ENCODE assay signal across 9 cellular contexts in the genomic region with DNA sequence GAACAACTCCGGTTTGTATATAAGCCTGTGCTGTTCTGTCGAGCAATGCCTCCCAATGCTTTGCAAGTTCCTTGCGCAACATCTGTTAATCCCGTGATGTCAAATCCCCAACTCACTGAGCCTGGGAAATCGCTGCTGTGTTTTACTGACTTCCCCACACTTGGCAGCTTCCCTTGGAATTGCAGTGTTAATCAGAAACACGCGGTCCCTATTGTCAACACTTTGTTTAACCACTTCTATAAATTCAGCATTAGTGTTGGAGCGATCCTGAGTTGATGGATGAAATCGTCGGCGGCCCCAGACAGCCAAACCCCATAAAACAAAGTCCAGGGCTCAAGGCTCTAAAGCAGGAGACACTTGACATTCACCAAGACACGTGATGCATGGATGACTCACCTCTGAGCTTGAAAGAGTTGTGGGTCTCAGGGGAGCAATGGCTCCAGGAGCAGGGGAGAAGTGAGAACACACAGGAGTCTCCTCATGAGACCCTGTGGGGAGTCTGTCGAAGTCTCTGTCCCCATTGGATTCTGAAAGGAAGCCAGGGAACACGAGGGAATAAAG.
DNase-seq lines count a peak whose midpoint lies in the region; ATAC-seq and TF ChIP-seq lines count a peak whose summit lies in the region.
"Had no signal": no experiment of that assay in that cellular context is flagged by ENCODE, and none has a peak within 500 bp of the region (broad histone marks: within the 10 kb centered on the region; RNA-seq: fewer than 3 reads in every experiment).

No MANE protein-coding gene starts in this region.

- H4K20me1 ChIP-seq in IMR-90 (ENCODE audit: insufficient read depth, low read length), result peaks cover 5% of the 10 kb centered on the region; the same call in 1 of the 2 replicates

- intact Hi-C loops in IMR-90 (cut with micrococcal nuclease) (no loop called here), thyroid gland (cut with DNase I) (no loop called here)

- dilution Hi-C loops in IMR-90 (cut with HindIII; ENCODE audit: low sequenced_read_pairs, unreplicated experiment), result no loop called here

- TF ChIP-seq CTCF in IMR-90 (conservative IDR thresholded peaks at IDR 0.05; ENCODE audit: low read depth, low read length) (no peak), astrocyte of the cerebellum (IDR thresholded peaks at IDR 0.05; ENCODE audit: low read depth, low read length, missing control alignments) (no peak), thyroid gland (IDR thresholded peaks at IDR 0.05) (no peak)

- peaks cover 11% of the 10 kb centered on the region; the same call in 1 of the 2 replicates for H3K9me1 ChIP-seq in IMR-90 (ENCODE audit: insufficient read depth, low read length)

- H2AK5ac ChIP-seq in IMR-90 (ENCODE audit: low read depth, low read length), result peak overlapping the region; percentile 52; the same call in 1 of the 2 replicates

- peak overlapping the region; percentile 27; the same call in 1 of the 2 replicates for H3K14ac ChIP-seq in IMR-90 (replicated peaks; ENCODE audit: low read depth, low read length)

- H4K8ac ChIP-seq in IMR-90 (ENCODE audit: low read depth in 2 of 2, low read length in 2 of 2), result no peak overlapping the region

- no peak overlapping the region for H3K4me2 ChIP-seq in IMR-90 (ENCODE audit: low read depth, low read length)

- H2BK15ac ChIP-seq in IMR-90 (ENCODE audit: low read depth, low read length), result peak overlapping the region; percentile 15; the same call in 2 of the 3 replicates

- no peak overlapping the region for H4K5ac ChIP-seq in IMR-90 (ENCODE audit: low read depth, low read length)

- H3K4me1 ChIP-seq in IMR-90 (ENCODE audit: control insufficient read depth, insufficient read depth, low read length) (peaks cover 3% of the 10 kb centered on the region; the same call in 1 of the 2 replicates), thyroid gland (peaks cover 17 to 37% of the 10 kb centered on the region in 2 donors)

- no peak overlapping the region for H3K18ac ChIP-seq in IMR-90 (ENCODE audit: low read depth, low read length)

- peak overlapping the region; percentile 57; the same call in 1 of the 2 replicates for H2BK120ac ChIP-seq in IMR-90 (ENCODE audit: low read depth, low read length)

- no peaks in the 10 kb centered on the region for H3K79me1 ChIP-seq in IMR-90 (ENCODE audit: low read depth in 1 of 2, low read length in 2 of 2)

- peak overlapping the region; percentile 62 for H2AFZ ChIP-seq in IMR-90 (replicated peaks; ENCODE audit: low read length, poor library complexity)

- 0 out of 2 replicates have a peak overlapping the region, but pooled peaks have one; percentile 45 for H4K91ac ChIP-seq in IMR-90 (ENCODE audit: insufficient read depth, low read depth, low read length)

- CTCF ChIA-PET in IMR-90 (lab: Yijun Ruan, JAX), result interaction anchor here (0.9 to 1.0 kb wide), 2 partner anchors 10 to 11 kb away, joined by 3 read pairs; no protein-coding TSS in a partner anchor

- H3K23ac ChIP-seq in IMR-90 (ENCODE audit: low read depth, low read length), result no peak overlapping the region

- H3K4me3 ChIP-seq in IMR-90 (ENCODE audit: insufficient read depth, low read depth, low read length) (no peak overlapping the region), astrocyte of the cerebellum (ENCODE audit: low read depth, low read length) (no peak overlapping the region), thyroid gland (replicated peaks in 1 of 3) (no peak overlapping the region)

- H3K4ac ChIP-seq in IMR-90 (ENCODE audit: low read depth, low read length), result peak overlapping the region; percentile 52; the same call in 1 of the 2 replicates

- in situ Hi-C loops in IMR-90 (cut with MboI; ENCODE audit: low sequenced_read_pairs) (no loop called here), astrocyte of the cerebellum (cut with HindIII; ENCODE audit: low sequenced_read_pairs) (no loop called here)

- 0% methylated on average over 2 of the region's 14 CpGs; no CpG with 5 or more reads in 1 of the 2 experiments for WGBS in IMR-90 (ENCODE audit: extremely low coverage in 2 of 2, insufficient read length in 1 of 2), 2 experiments
- 31 to 44% methylated on average over 14 of the region's 14 CpGs for WGBS in thyroid gland, 2 donors

- H2BK20ac ChIP-seq in IMR-90 (ENCODE audit: low read depth, low read length), result peak overlapping the region; percentile 68

- H2AK9ac ChIP-seq in IMR-90 (replicated peaks; ENCODE audit: low read depth, low read length, poor library complexity), result no peak overlapping the region

- no TSS peak for BruUV-seq in IMR-90 (replicated peaks; lab: Mats Ljungman, UMichigan)

- POLR2A ChIA-PET in IMR-90 (lab: Charles Lee; ENCODE audit: unreplicated experiment), result no interaction called here

- peak overlapping the region; percentile 20; the same call in 1 of the 2 replicates for H3K27ac ChIP-seq in IMR-90 (ENCODE audit: insufficient read depth, low read length)
- H3K27ac ChIP-seq in thyroid gland, result peak overlapping the region; percentile 58 to 67 (median 63)
- H3K27ac ChIP-seq: HL-60 had no signal

- no peak overlapping the region for H2BK5ac ChIP-seq in IMR-90 (ENCODE audit: low read depth, low read length, poor library complexity, severe bottlenecking)

- ATAC-seq in IMR-90 (ENCODE audit: low read depth) (peak; percentile 89), GM19324 (IDR thresholded peaks at IDR 0.05; ENCODE audit: low FRiP score, unreplicated experiment) (no peak)

- H3K36me3 ChIP-seq in IMR-90 (ENCODE audit: control insufficient read depth, insufficient read depth, low read length) (no peaks in the 10 kb centered on the region), thyroid gland (no peaks in the 10 kb centered on the region)

- no peak overlapping the region for H3K56ac ChIP-seq in IMR-90 (ENCODE audit: extremely low read depth, insufficient read depth, low read length)

- peak; percentile 98 for DNase-seq in IMR-90
- DNase-seq in astrocyte of the cerebellum (ENCODE audit: low read depth), result peak; percentile 96
- peak; percentile 79 for DNase-seq in left kidney (ENCODE audit: low read depth, low spot score)
- peak; percentile 54 to 60 for DNase-seq in thyroid gland
- DNase-seq in NCI-H2107 treated with DMSO at 0.1 percent for 48 hours (lab: John Stamatoyannopoulos, UW; ENCODE audit: unreplicated experiment), result no peak
- DNase-seq in hypothalamus (lab: John Stamatoyannopoulos, UW), result no peak
- no peak for DNase-seq in activated gamma-delta T cell treated with Interleukin-2 at 50 U/mL for 16 hours

- H3K9ac ChIP-seq in IMR-90 (ENCODE audit: low read depth, low read length), result no peak overlapping the region

- no peak; the same call in 1 of the 2 replicates for TF ChIP-seq RAD21 in IMR-90 (IDR thresholded peaks at IDR 0.05; ENCODE audit: low read length)

- H3K9me3 ChIP-seq in IMR-90 (ENCODE audit: control insufficient read depth, insufficient read depth, low read length) (no peaks in the 10 kb centered on the region), thyroid gland (no peaks in the 10 kb centered on the region)

- peaks cover 10% of the 10 kb centered on the region for H3K27me3 ChIP-seq in IMR-90 (ENCODE audit: control insufficient read depth, insufficient read depth, low read length)
- H3K27me3 ChIP-seq in thyroid gland, result no peaks in the 10 kb centered on the region

- TF ChIP-seq POLR2A in IMR-90 (IDR thresholded peaks at IDR 0.05; ENCODE audit: low read depth, low read length) (no peak), thyroid gland (IDR thresholded peaks at IDR 0.05) (no peak)

TF ChIP-seq in IMR-90, 13 proteins besides CTCF, POLR2A, EP300 and RAD21:
- TF ChIP-seq FOS (IDR thresholded peaks at IDR 0.05; ENCODE audit: low read depth, low read length) (peak; percentile 70), BHLHE40 (IDR thresholded peaks at IDR 0.05; ENCODE audit: low read depth, low read length) (peak; percentile 85), MAFK (IDR thresholded peaks at IDR 0.05; ENCODE audit: low read depth, low read length) (no peak), RCOR1 (IDR thresholded peaks at IDR 0.05; ENCODE audit: insufficient replicate concordance, low read length) (no peak), NFE2L2 (IDR thresholded peaks at IDR 0.05; ENCODE audit: low read depth, low read length) (peak; percentile 18; the same call in 1 of the 2 replicates), RFX5 (IDR thresholded peaks at IDR 0.05; ENCODE audit: low read depth, low read length) (no peak), MXI1 (IDR thresholded peaks at IDR 0.05; ENCODE audit: borderline replicate concordance, low read depth, low read length) (no peak), CHD1 (IDR thresholded peaks at IDR 0.05; ENCODE audit: low read depth, low read length) (no peak), SMC3 (IDR thresholded peaks at IDR 0.05; ENCODE audit: low read depth, low read length) (no peak), MAZ (IDR thresholded peaks at IDR 0.05; ENCODE audit: borderline replicate concordance, low read depth, low read length) (no peak; the same call in 1 of the 2 replicates), CEBPB (IDR thresholded peaks at IDR 0.05; ENCODE audit: low read depth, low read length) (peak; percentile 100)
- TF ChIP-seq, protein P1, sequence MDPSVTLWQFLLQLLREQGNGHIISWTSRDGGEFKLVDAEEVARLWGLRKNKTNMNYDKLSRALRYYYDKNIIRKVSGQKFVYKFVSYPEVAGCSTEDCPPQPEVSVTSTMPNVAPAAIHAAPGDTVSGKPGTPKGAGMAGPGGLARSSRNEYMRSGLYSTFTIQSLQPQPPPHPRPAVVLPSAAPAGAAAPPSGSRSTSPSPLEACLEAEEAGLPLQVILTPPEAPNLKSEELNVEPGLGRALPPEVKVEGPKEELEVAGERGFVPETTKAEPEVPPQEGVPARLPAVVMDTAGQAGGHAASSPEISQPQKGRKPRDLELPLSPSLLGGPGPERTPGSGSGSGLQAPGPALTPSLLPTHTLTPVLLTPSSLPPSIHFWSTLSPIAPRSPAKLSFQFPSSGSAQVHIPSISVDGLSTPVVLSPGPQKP (IDR thresholded peaks at IDR 0.05; ENCODE audit: borderline replicate concordance, low read depth, low read length), result no peak
- TF ChIP-seq, protein P2, sequence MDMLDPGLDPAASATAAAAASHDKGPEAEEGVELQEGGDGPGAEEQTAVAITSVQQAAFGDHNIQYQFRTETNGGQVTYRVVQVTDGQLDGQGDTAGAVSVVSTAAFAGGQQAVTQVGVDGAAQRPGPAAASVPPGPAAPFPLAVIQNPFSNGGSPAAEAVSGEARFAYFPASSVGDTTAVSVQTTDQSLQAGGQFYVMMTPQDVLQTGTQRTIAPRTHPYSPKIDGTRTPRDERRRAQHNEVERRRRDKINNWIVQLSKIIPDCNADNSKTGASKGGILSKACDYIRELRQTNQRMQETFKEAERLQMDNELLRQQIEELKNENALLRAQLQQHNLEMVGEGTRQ (IDR thresholded peaks at IDR 0.05; ENCODE audit: low read depth, low read length), result peak; percentile 87

Comparison
In these comparisons a context has a peak if more than half of its experiments do, and no peak if none do; other contexts are left out.
1. DNase-seq: peak in IMR-90 (single experiment), astrocyte of the cerebellum (single experiment), left kidney (single experiment) and thyroid gland (2 of 2); none in NCI-H2107 treated with DMSO at 0.1 percent for 48 hours (single experiment), hypothalamus (0 of 51) and activated gamma-delta T cell treated with Interleukin-2 at 50 U/mL for 16 hours (single experiment).